ENCODE assay signal across 18 cellular contexts in genomic region chr2:159555651-159556392, GRCh38.
"Had no signal": no experiment of that assay in that cellular context is flagged by ENCODE, and none has a peak within 500 bp of the region (broad histone marks: within the 10 kb centered on the region; RNA-seq: fewer than 3 reads in every experiment).

No MANE protein-coding gene starts in this region.

- H3K27ac ChIP-seq: foreskin keratinocyte, parathyroid adenoma, tibial artery had no signal

- DNase-seq: activated CD4-positive, CD25-positive, alpha-beta regulatory T cell; activated CD8-positive, alpha-beta memory T cell treated with anti-CD3 and anti-CD28 coated beads, Interleukin-2, amount 10 ng/mL, durations not matched to agents 7 days and 5 days; activated effector memory CD4-positive, alpha-beta T cell treated with anti-CD3 and anti-CD28 coated beads, Interleukin-2, amount 50 U/mL, for 16 hours; activated T-cell treated with anti-CD3 and anti-CD28 coated beads, Interleukin-2, amount 50 U/mL, for 24 hours; aorta; dorsolateral prefrontal cortex; foreskin keratinocyte; head of caudate nucleus; left ventricle myocardium superior; mesendoderm; nephron progenitor cell; retina; T-helper 2 cell; tibial artery had no signal

- H3K4me1 ChIP-seq: parathyroid adenoma had no signal

- FAIRE-seq: bronchial epithelial cell, keratinocyte had no signal

- ATAC-seq: activated CD8-positive, alpha-beta memory T cell treated with anti-CD3 and anti-CD28 coated beads, Interleukin-2, amount 10 ng/mL, durations not matched to agents 7 days and 5 days; esophagus mucosa; foreskin keratinocyte; left ventricle myocardium superior had no signal

- H3K9me3 ChIP-seq: tibial artery had no signal

- H3K4me3 ChIP-seq: dorsolateral prefrontal cortex, tibial artery had no signal

- H3K27me3 ChIP-seq: dorsolateral prefrontal cortex, foreskin keratinocyte, tibial artery had no signal
